Comparison of ENCODE assay signal across 18 cellular contexts in the genomic region with DNA sequence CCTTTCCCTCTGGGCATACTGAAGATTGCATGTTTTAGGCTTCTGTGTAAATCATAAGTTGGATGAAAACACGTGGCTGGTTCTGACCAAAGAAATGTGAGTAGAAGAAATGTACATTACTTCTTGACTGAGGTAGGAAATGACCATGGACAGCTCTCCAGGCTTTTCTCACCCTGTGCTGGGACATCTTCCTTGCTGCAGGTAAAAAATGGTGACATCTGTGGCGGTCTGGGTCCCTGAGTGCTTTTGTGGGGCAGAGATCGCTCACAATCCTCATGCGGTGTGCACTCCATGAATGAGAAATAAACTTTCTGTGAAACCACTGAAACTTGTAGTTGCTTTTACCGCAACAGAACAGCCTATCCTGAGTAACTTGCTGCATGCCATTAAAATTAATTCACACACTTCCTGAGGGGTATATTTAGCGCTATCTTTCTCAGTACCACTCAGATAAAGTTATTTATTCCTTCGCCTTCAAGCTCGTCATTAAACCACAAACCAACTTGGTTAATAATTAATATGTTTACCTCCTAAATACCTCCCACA.
"Had no signal": no experiment of that assay in that cellular context is flagged by ENCODE, and none has a peak within 500 bp of the region (broad histone marks: within the 10 kb centered on the region; RNA-seq: fewer than 3 reads in every experiment).

No MANE protein-coding gene starts in this region.

- H3K4me3 ChIP-seq: ascending aorta, ovary, psoas muscle, smooth muscle cell, upper lobe of right lung had no signal

- H3K4me2 ChIP-seq: smooth muscle cell had no signal

- H3K36me3 ChIP-seq: ascending aorta, ovary, upper lobe of right lung had no signal

- DNase-seq: activated CD4-positive, alpha-beta T cell treated with anti-CD3 and anti-CD28 coated beads, Interleukin-2, amount 10 ng/mL, durations not matched to agents 7 days and 5 days; activated CD8-positive, alpha-beta T cell treated with anti-CD3 and anti-CD28 coated beads, Interleukin-2, amount 10 ng/mL, durations not matched to agents 7 days and 5 days; activated naive CD4-positive, alpha-beta T cell treated with anti-CD3 and anti-CD28 coated beads, Interleukin-2, amount 10 ng/mL, durations not matched to agents 7 days and 5 days; activated T-cell treated with anti-CD3 and anti-CD28 coated beads, Interleukin-2, amount 50 U/mL, for 24 hours; dermis blood vessel endothelial cell; effector memory CD8-positive, alpha-beta T cell; left cardiac atrium; mesendoderm; naive thymus-derived CD4-positive, alpha-beta T cell; ovary; psoas muscle; stimulated activated CD4-positive, alpha-beta T cell treated with anti-CD3 and anti-CD28 coated beads, Interleukin-4, amount 100 ng/mL, for 1 hour; stimulated activated naive CD8-positive, alpha-beta T cell treated with anti-CD3 and anti-CD28 coated beads, Interleukin-15, amount 100 ng/mL, for 72 hours; T-cell; T1000; upper lobe of right lung had no signal

- H3K9me3 ChIP-seq: ascending aorta, ovary, psoas muscle, upper lobe of right lung had no signal

- H3K27ac ChIP-seq: ascending aorta, ovary, psoas muscle, upper lobe of right lung had no signal

- H3K27me3 ChIP-seq: ascending aorta, ovary, upper lobe of right lung had no signal

- H3K4me1 ChIP-seq: ascending aorta, psoas muscle, upper lobe of right lung had no signal
